ENCODE assay signal across 14 cellular contexts in the genomic region with DNA sequence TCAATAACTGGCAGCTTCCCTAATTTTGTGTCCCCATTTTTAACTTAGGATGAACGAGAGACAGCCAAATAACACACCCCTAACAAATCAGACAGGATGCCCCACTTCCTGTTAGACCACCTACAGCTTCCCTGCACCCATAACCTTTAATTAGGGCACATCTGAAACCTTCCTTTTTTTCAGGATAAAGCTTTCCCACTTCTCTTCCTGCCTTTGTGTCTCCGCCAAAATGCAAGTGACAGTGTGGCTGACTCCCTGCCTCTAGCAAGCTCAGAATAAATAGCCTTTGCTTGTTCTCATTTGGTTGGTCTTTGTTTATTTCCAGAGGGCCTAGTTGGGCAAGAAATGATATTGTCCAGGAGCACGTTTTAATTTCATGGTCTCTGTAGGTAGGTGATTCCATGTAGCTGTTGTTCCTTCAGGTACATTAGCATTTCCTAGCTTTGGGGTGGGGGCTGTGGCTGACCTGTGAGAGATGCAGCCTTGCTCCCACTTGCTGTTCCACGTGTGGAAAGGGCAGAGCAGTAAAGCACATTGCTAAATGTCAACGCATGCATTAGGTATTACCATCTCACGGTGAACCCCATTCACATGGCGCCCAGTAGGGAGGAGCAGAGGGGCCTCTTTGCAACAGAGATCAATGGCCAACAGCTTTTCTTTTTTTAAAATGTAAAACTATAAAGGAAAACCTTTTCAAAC.
"Had no signal": no experiment of that assay in that cellular context is flagged by ENCODE, and none has a peak within 500 bp of the region (broad histone marks: within the 10 kb centered on the region; RNA-seq: fewer than 3 reads in every experiment).

No MANE protein-coding gene starts in this region.

- H3K4me1 ChIP-seq: parathyroid adenoma had no signal

- H3K4me1 Mint-ChIP-seq: activated CD8-positive, alpha-beta memory T cell treated with anti-CD3 and anti-CD28 coated beads, Interleukin-2, amount 10 ng/mL, durations not matched to agents 7 days and 5 days had no signal

- H3K27ac ChIP-seq: parathyroid adenoma had no signal

- H3K27ac Mint-ChIP-seq: activated CD8-positive, alpha-beta memory T cell treated with anti-CD3 and anti-CD28 coated beads, Interleukin-2, amount 10 ng/mL, durations not matched to agents 7 days and 5 days; activated naive CD4-positive, alpha-beta T cell treated with anti-CD3 and anti-CD28 coated beads, Interleukin-2, amount 50 U/mL, for 24 hours; activated T-cell treated with anti-CD3 and anti-CD28 coated beads, Interleukin-2, amount 50 U/mL, for 24 hours; effector memory CD8-positive, alpha-beta T cell had no signal

- H3K9ac ChIP-seq: parathyroid adenoma had no signal

- DNase-seq: activated CD4-positive, alpha-beta T cell treated with anti-CD3 and anti-CD28 coated beads for 1 hour; activated CD4-positive, alpha-beta T cell treated with anti-CD3 and anti-CD28 coated beads, Interleukin-2, amount 50 U/mL, for 48 hours; activated CD8-positive, alpha-beta memory T cell treated with anti-CD3 and anti-CD28 coated beads, Interleukin-2, amount 10 ng/mL, durations not matched to agents 7 days and 5 days; activated effector memory CD4-positive, alpha-beta T cell treated with Interleukin-2 at 50 U/mL for 16 hours; activated T-cell treated with anti-CD3 and anti-CD28 coated beads, Interleukin-2, amount 50 U/mL, for 24 hours; amygdala; effector memory CD8-positive, alpha-beta T cell; left colon; retina had no signal

- H3K79me2 ChIP-seq: parathyroid adenoma had no signal

- H2AFZ ChIP-seq: parathyroid adenoma had no signal

- H3K27me3 Mint-ChIP-seq: activated CD8-positive, alpha-beta memory T cell treated with anti-CD3 and anti-CD28 coated beads, Interleukin-2, amount 10 ng/mL, durations not matched to agents 7 days and 5 days; activated naive CD4-positive, alpha-beta T cell treated with anti-CD3 and anti-CD28 coated beads, Interleukin-2, amount 50 U/mL, for 24 hours; activated T-cell treated with anti-CD3 and anti-CD28 coated beads, Interleukin-2, amount 50 U/mL, for 24 hours; brain; effector memory CD8-positive, alpha-beta T cell had no signal

- ATAC-seq: activated CD8-positive, alpha-beta memory T cell treated with anti-CD3 and anti-CD28 coated beads, Interleukin-2, amount 10 ng/mL, durations not matched to agents 7 days and 5 days; effector memory CD8-positive, alpha-beta T cell; esophagus mucosa; left colon had no signal

- H3K4me3 Mint-ChIP-seq: activated CD8-positive, alpha-beta memory T cell treated with anti-CD3 and anti-CD28 coated beads, Interleukin-2, amount 10 ng/mL, durations not matched to agents 7 days and 5 days; activated naive CD4-positive, alpha-beta T cell treated with anti-CD3 and anti-CD28 coated beads, Interleukin-2, amount 50 U/mL, for 24 hours; activated T-cell treated with anti-CD3 and anti-CD28 coated beads, Interleukin-2, amount 50 U/mL, for 24 hours; brain; effector memory CD8-positive, alpha-beta T cell; neural crest cell had no signal

- H3K36me3 Mint-ChIP-seq: activated CD8-positive, alpha-beta memory T cell treated with anti-CD3 and anti-CD28 coated beads, Interleukin-2, amount 10 ng/mL, durations not matched to agents 7 days and 5 days; activated naive CD4-positive, alpha-beta T cell treated with anti-CD3 and anti-CD28 coated beads, Interleukin-2, amount 50 U/mL, for 24 hours; brain had no signal

- H3K9me3 Mint-ChIP-seq: activated naive CD4-positive, alpha-beta T cell treated with anti-CD3 and anti-CD28 coated beads, Interleukin-2, amount 50 U/mL, for 24 hours; activated T-cell treated with anti-CD3 and anti-CD28 coated beads, Interleukin-2, amount 50 U/mL, for 24 hours; effector memory CD8-positive, alpha-beta T cell had no signal
